26 cellular contexts compared by ENCODE assay signal in genomic region chr5:115895821-115896220, GRCh38. TPM values are rescaled to one million over a fixed set of nuclear protein-coding genes. Genes with fewer than 3 reads are reported as not detected.
DNase-seq lines count a peak whose midpoint lies in the region; ATAC-seq and TF ChIP-seq lines count a peak whose summit lies in the region.
"Had no signal": no experiment of that assay in that cellular context is flagged by ENCODE, and none has a peak within 500 bp of the region (broad histone marks: within the 10 kb centered on the region; RNA-seq: fewer than 3 reads in every experiment).

No MANE protein-coding gene starts in this region.

- H3K27ac ChIP-seq in PC-3 (ENCODE audit: low read length) (no peak overlapping the region), osteoblast (ENCODE audit: low read depth, low read length) (peak overlapping the region; percentile 19), sigmoid colon (no peak overlapping the region)
- H3K27ac ChIP-seq: thyroid gland had no signal

- intact Hi-C loops in PC-3 (cut with micrococcal nuclease): no loop called here
- intact Hi-C loops in sigmoid colon (cut with DNase I): no loop called here

- POLR2A ChIA-PET in PC-3 (lab: Charles Lee; ENCODE audit: unreplicated experiment): no interaction called here

- no peak overlapping the region for H3K9ac ChIP-seq in PC-3 (ENCODE audit: low read length)

- BruUV-seq in PC-3 (replicated peaks; lab: Mats Ljungman, UMichigan): no TSS peak

- H3K9me3 ChIP-seq in PC-3 (ENCODE audit: low read length) (no peaks in the 10 kb centered on the region), osteoblast (ENCODE audit: low read depth, low read length) (no peaks in the 10 kb centered on the region), sigmoid colon (no peaks in the 10 kb centered on the region)
- H3K9me3 ChIP-seq: thyroid gland had no signal

- WGBS in sigmoid colon, 2 donors: 93 to 95% methylated on average over 3 of the region's 3 CpGs

- TF ChIP-seq CTCF in PC-3 (conservative IDR thresholded peaks at IDR 0.05; ENCODE audit: low read depth, low read length) (no peak), choroid plexus epithelial cell (conservative IDR thresholded peaks at IDR 0.05; ENCODE audit: low read depth, low read length) (no peak), osteoblast (IDR thresholded peaks at IDR 0.05; ENCODE audit: extremely low read depth, low read depth, low read length) (no peak), sigmoid colon (IDR thresholded peaks at IDR 0.05) (no peak)

- TF ChIP-seq POLR2A in sigmoid colon (IDR thresholded peaks at IDR 0.05): no peak

- CTCF ChIA-PET in PC-3 (lab: Charles Lee): no interaction called here

- H2AFZ ChIP-seq in PC-3 (ENCODE audit: low read length) (no peak overlapping the region), osteoblast (ENCODE audit: low read length) (no peak overlapping the region)

- H3K9me2 ChIP-seq in PC-3 (replicated peaks; ENCODE audit: low read length): no peaks in the 10 kb centered on the region

- peaks cover 19% of the 10 kb centered on the region for H3K4me1 ChIP-seq in PC-3 (ENCODE audit: insufficient read depth, low read length)
- H3K4me1 ChIP-seq in osteoblast (ENCODE audit: insufficient read depth, low read length): peaks cover 4% of the 10 kb centered on the region
- no peaks in the 10 kb centered on the region for H3K4me1 ChIP-seq in sigmoid colon

- no peaks in the 10 kb centered on the region for H3K36me3 ChIP-seq in PC-3 (ENCODE audit: low read depth, low read length)
- no peaks in the 10 kb centered on the region for H3K36me3 ChIP-seq in osteoblast (ENCODE audit: insufficient read depth, low read length)
- no peaks in the 10 kb centered on the region for H3K36me3 ChIP-seq in sigmoid colon
- H3K36me3 ChIP-seq: thyroid gland had no signal

- H4K20me1 ChIP-seq in PC-3 (ENCODE audit: low read length) (no peaks in the 10 kb centered on the region), osteoblast (ENCODE audit: insufficient read depth, low read length) (no peaks in the 10 kb centered on the region)

- H3K4me2 ChIP-seq in PC-3 (ENCODE audit: low read length): peak overlapping the region; percentile 62
- peak overlapping the region; percentile 63 for H3K4me2 ChIP-seq in osteoblast (ENCODE audit: insufficient read depth, low read length)

- no peaks in the 10 kb centered on the region for H3K27me3 ChIP-seq in PC-3 (ENCODE audit: low read length)
- H3K27me3 ChIP-seq in osteoblast (ENCODE audit: insufficient read depth, low read length): no peaks in the 10 kb centered on the region
- H3K27me3 ChIP-seq in sigmoid colon: no peaks in the 10 kb centered on the region
- H3K27me3 ChIP-seq: thyroid gland had no signal

- ATAC-seq in PC-3: peak; percentile 53
- ATAC-seq in GM18861 (IDR thresholded peaks at IDR 0.05; ENCODE audit: unreplicated experiment): no peak
- ATAC-seq: CD8-positive, alpha-beta T cell; esophagus mucosa; GM12878; left lobe of liver; natural killer cell treated with Interleukin-12 subunit alpha and Interleukin-12 subunit beta and Interleukin-15 and Interleukin-18, amount 100 ng/mL, for 72 hours; T-cell had no signal

- H3K79me2 ChIP-seq in PC-3 (ENCODE audit: low read length): no peaks in the 10 kb centered on the region
- no peaks in the 10 kb centered on the region for H3K79me2 ChIP-seq in osteoblast (ENCODE audit: insufficient read depth, low read length)

- no peaks in the 10 kb centered on the region for H3F3A ChIP-seq in PC-3 (ENCODE audit: low read length, unreplicated experiment)

- no peak for TF ChIP-seq EP300 in sigmoid colon (IDR thresholded peaks at IDR 0.05)

- 0 out of 2 replicates have a peak overlapping the region, but pooled peaks have one; percentile 25 for H3K4me3 ChIP-seq in PC-3 (ENCODE audit: low read length)
- peak overlapping the region; percentile 11 for H3K4me3 ChIP-seq in choroid plexus epithelial cell (ENCODE audit: low read depth, low read length)
- peak overlapping the region; percentile 44 for H3K4me3 ChIP-seq in osteoblast (ENCODE audit: insufficient read depth, low read length)
- H3K4me3 ChIP-seq in sigmoid colon: no peak overlapping the region
- H3K4me3 ChIP-seq: GM12878, thyroid gland had no signal

- peak; percentile 82 for DNase-seq in ELR (ENCODE audit: low read depth)
- peak; percentile 32 for DNase-seq in PC-3
- DNase-seq in choroid plexus epithelial cell (ENCODE audit: low read depth): peak; percentile 53
- no peak for DNase-seq in osteoblast (ENCODE audit: insufficient read length, low spot score, missing footprints)
- no peak for DNase-seq in sigmoid colon
- no peak for DNase-seq in SHP77 (lab: John Stamatoyannopoulos, UW)
- DNase-seq in activated CD4-positive, CD25-positive, alpha-beta regulatory T cell (lab: John Stamatoyannopoulos, UW): no peak
- DNase-seq: activated CD4-positive, alpha-beta T cell treated with anti-CD3 and anti-CD28 coated beads, Interleukin-2, amount 50 U/mL, for 1 hour; activated gamma-delta T cell treated with Interleukin-2 at 50 U/mL for 16 hours; amniotic stem cell; CD8-positive, alpha-beta T cell; central memory CD4-positive, alpha-beta T cell; DMS153; glutamatergic neuron; NCI-H1105 treated with DMSO at 0.1 percent for 48 hours; NCI-H2107; NCI-H524; Right ventricle myocardium superior; stimulated activated naive CD4-positive, alpha-beta T cell; T-cell; thyroid gland had no signal

RNA-seq across cellular contexts. Expression of gene AP3S1, which starts 54.1 kb away (rescaled TPM):
- 32.7 and 48.2 TPM in 2 replicates for total RNA-seq in PC-3 (2014; rRNA removed)
- 109 and 131 TPM in 2 replicates for total RNA-seq in osteoblast
- 100 to 1,000 TPM in 3 of 4 donors, 10 to 100 TPM in 1; 87.8 to 229 (median 119) TPM for total RNA-seq in sigmoid colon
- 100 to 1,000 TPM in 2 of 3 donors, 10 to 100 TPM in 1; 59.7 to 203 (median 190) TPM for polyA plus RNA-seq in sigmoid colon

RNA-seq across cellular contexts. Expression of gene ATG12, which starts 54.5 kb away (rescaled TPM):
- total RNA-seq in PC-3 (2014; rRNA removed): 18.7 and 18.9 TPM in 2 replicates
- 80.0 and 93.4 TPM in 2 replicates for total RNA-seq in osteoblast
- 10 to 100 TPM; 35.3 to 82.5 (median 56.0) TPM for total RNA-seq in sigmoid colon
- 10 to 100 TPM; 29.5 to 46.0 (median 34.2) TPM for polyA plus RNA-seq in sigmoid colon

Comparison
In these comparisons a context has a peak if more than half of its experiments do, and no peak if none do; other contexts are left out.
1. DNase-seq: peak in ELR (single experiment), PC-3 (single experiment) and choroid plexus epithelial cell (single experiment); none in osteoblast (single experiment), sigmoid colon (single experiment), SHP77 (0 of 2) and activated CD4-positive, CD25-positive, alpha-beta regulatory T cell (0 of 4).
2. H3K4me3 ChIP-seq: peak in PC-3 (single experiment), choroid plexus epithelial cell (single experiment) and osteoblast (single experiment); none in sigmoid colon (0 of 4).